Comparison of ENCODE assay signal across 7 cellular contexts in the genomic region with DNA sequence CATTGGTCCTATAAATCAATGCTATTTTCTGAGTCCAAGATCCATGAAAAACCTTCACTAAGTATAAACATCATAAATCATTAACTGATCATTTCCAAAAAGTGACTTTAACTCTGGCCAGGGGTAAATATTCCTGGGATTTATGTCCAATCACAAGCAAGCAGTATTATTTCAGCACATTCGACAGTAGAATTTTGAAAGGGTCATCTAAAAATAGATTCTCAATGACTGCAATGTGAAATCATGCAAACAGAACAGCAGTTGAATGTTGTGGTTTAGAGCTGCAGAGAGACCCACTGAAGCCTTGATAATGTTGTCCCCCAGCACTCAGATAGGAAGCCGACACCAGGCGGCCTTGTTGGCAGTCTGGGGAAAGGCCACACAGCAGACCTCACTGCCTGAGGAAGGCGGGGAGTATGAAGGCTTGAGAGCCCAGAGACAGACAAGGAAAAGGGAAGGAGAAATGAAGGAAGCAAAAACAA. TPM values are rescaled to one million over a fixed set of nuclear protein-coding genes. Genes with fewer than 3 reads are reported as not detected.
DNase-seq lines count a peak whose midpoint lies in the region; ATAC-seq and TF ChIP-seq lines count a peak whose summit lies in the region.

No MANE protein-coding gene starts in this region.

- ATAC-seq in lower lobe of right lung (peak; percentile 59 to 67), GM21825 (IDR thresholded peaks at IDR 0.05; ENCODE audit: unreplicated experiment) (no peak), GM21423 (IDR thresholded peaks at IDR 0.05; ENCODE audit: unreplicated experiment) (no peak), left colon (no peak)

- 12 to 13% methylated on average over 4 of the region's 4 CpGs for WGBS in tibial nerve, 2 donors

- H3K27ac ChIP-seq in lower lobe of right lung (peak overlapping the region; percentile 27), tibial nerve (peak overlapping the region; percentile 39 to 80 (median 72))

- H3K4me1 Mint-ChIP-seq in IgD-negative memory B cell = peaks cover 30 to 47% (median 38%) of the 10 kb centered on the region in 3 donors
- H3K4me1 Mint-ChIP-seq in brain = peaks cover 43% of the 10 kb centered on the region

- intact Hi-C loops in lower lobe of right lung (cut with DNase I) = no loop called here
- intact Hi-C loops in left colon (cut with DNase I, micrococcal nuclease) = no loop called here

- H3K36me3 Mint-ChIP-seq in IgD-negative memory B cell (no peaks in the 10 kb centered on the region), brain (no peaks in the 10 kb centered on the region)

- H3K4me3 Mint-ChIP-seq in IgD-negative memory B cell = peak overlapping the region in 3 of 4 donors; percentile 34 to 89 (median 87)
- H3K4me3 Mint-ChIP-seq in brain = peak overlapping the region in 1 of 5 experiments; percentile 43

- H3K4me3 ChIP-seq in lower lobe of right lung = no peak overlapping the region
- H3K4me3 ChIP-seq in tibial nerve = no peak overlapping the region

- H3K4me1 ChIP-seq in lower lobe of right lung = peaks cover 29% of the 10 kb centered on the region
- peaks cover 0 to 35% (median 15%) of the 10 kb centered on the region in 4 donors for H3K4me1 ChIP-seq in tibial nerve

- DNase-seq in lower lobe of right lung = no peak
- peak in 1 of 2 donors; percentile 15 for DNase-seq in tibial nerve (ENCODE audit: low spot score in 2 of 2)
- DNase-seq in left colon = no peak

- no peak for TF ChIP-seq POLR2A in tibial nerve (IDR thresholded peaks at IDR 0.05)

- H3K27me3 ChIP-seq in lower lobe of right lung (ENCODE audit: low read depth) (no peaks in the 10 kb centered on the region), tibial nerve (no peaks in the 10 kb centered on the region)

- no peaks in the 10 kb centered on the region for H3K36me3 ChIP-seq in lower lobe of right lung
- no peaks in the 10 kb centered on the region for H3K36me3 ChIP-seq in tibial nerve

- no peaks in the 10 kb centered on the region for H3K27me3 Mint-ChIP-seq in IgD-negative memory B cell
- H3K27me3 Mint-ChIP-seq in brain = peaks cover 4% of the 10 kb centered on the region

- no peaks in the 10 kb centered on the region for H3K9me3 Mint-ChIP-seq in IgD-negative memory B cell
- H3K9me3 Mint-ChIP-seq in brain = peaks cover 0 to 9% (median 6%) of the 10 kb centered on the region in 5 experiments

- peak overlapping the region; percentile 33 to 90 (median 65) for H3K27ac Mint-ChIP-seq in IgD-negative memory B cell
- H3K27ac Mint-ChIP-seq in brain = peak overlapping the region; percentile 84 to 94 (median 92)

- TF ChIP-seq CTCF in brain (conservative IDR thresholded peaks at IDR 0.05) = no peak
- no peak for TF ChIP-seq CTCF in lower lobe of right lung (IDR thresholded peaks at IDR 0.05)
- TF ChIP-seq CTCF in tibial nerve (IDR thresholded peaks at IDR 0.05) = no peak

- H3K9me3 ChIP-seq in lower lobe of right lung (no peaks in the 10 kb centered on the region), tibial nerve (no peaks in the 10 kb centered on the region)

- TF ChIP-seq EP300 in tibial nerve (IDR thresholded peaks at IDR 0.05) = peak in 1 of 2 donors; percentile 32

RNA-seq across cellular contexts. Expression of a gene that starts 38.1 kb away (rescaled TPM):
- polyA plus RNA-seq in IgD-negative memory B cell (113 TPM), brain (ENCODE audit: insufficient read depth, low read depth, low replicate concordance) (105 TPM)
- total RNA-seq in lower lobe of right lung (75.4 TPM), tibial nerve (10 to 100 TPM in 3 of 4 donors, 1 to 10 TPM in 1; 9.8 to 26.7 (median 16.9) TPM), left colon (10 to 100 TPM; 55.1 to 87.8 TPM)

Comparison
In these comparisons a context has a peak if more than half of its experiments do, and no peak if none do; other contexts are left out.
1. ATAC-seq: peak in lower lobe of right lung (2 of 2); none in GM21825 (single experiment), GM21423 (single experiment) and left colon (single experiment).